Comparison of ENCODE assay signal across 8 cellular contexts in the genomic region with DNA sequence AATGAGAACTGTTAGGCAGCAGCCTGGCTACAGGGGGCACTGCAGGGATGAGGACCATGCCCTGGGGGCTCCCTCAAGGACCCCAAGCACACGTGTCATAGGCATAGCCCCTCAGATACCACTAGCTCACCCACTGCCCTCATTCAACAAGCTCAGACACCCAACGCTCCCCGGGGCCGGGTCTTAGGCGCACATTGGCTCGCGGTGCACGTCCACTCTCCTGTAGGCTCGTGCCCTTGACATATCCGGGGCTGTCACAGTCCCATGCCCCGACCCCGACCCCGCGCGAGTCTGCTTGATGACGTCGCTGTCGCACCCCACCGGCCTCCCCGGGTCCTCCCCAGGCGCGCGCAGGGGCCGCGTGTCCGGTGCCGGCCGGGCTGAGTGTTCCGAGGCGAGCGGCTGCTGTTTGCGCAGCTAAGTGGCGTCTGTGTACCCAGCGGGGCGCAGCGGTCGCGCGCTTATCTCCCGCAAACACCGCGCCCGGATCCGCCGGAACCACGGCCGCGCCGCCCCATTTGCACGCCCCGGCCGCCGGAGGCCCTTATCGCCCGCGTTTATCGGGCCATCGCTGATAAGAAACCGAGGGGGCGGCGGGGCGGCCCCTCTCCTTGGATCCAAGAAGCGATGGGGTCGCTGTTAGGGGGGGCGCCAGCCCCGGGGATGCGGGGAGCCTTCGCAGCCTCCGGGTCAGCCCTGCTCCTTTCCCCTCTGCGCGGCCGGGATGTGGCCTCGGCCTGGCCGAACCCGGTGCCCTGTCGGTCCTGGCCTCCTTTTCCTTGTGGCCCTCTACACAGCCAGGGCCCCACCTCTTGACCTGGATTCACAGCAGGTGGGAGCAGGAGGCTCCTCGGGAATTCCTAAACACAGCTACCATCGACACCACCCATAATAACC. TPM values are rescaled to one million over a fixed set of nuclear protein-coding genes. Genes with fewer than 3 reads are reported as not detected.
DNase-seq lines count a peak whose midpoint lies in the region; FAIRE-seq and TF ChIP-seq lines count a peak whose summit lies in the region.

No MANE protein-coding gene starts in this region.

- H3K4me2 ChIP-seq in neural progenitor cell, result peak overlapping the region; percentile 85

- peaks cover 15% of the 10 kb centered on the region for H3K4me1 Mint-ChIP-seq in neural progenitor cell

- no peaks in the 10 kb centered on the region for H3K9me3 ChIP-seq in MG63
- H3K9me3 ChIP-seq in neural progenitor cell (ENCODE audit: low read depth), result no peaks in the 10 kb centered on the region

- H3F3A ChIP-seq in neural progenitor cell (ENCODE audit: low read depth), result peaks cover 12% of the 10 kb centered on the region

- peak; percentile 23 for DNase-seq in COR-L47 (lab: John Stamatoyannopoulos, UW)
- DNase-seq in MG63, result no peak
- peak; percentile 21 for DNase-seq in epithelial cell of esophagus (ENCODE audit: low read depth)
- DNase-seq in neural progenitor cell (ENCODE audit: low spot score), result peak; percentile 64
- DNase-seq in DMS79 (lab: John Stamatoyannopoulos, UW), result no peak
- no peak for DNase-seq in stimulated activated naive CD4-positive, alpha-beta T cell treated with Interleukin-2 at 50 U/mL for 16 hours (lab: John Stamatoyannopoulos, UW)
- DNase-seq in D721Med (ENCODE audit: insufficient read length, low spot score), result no peak
- no peak for DNase-seq in occipital lobe (lab: John Stamatoyannopoulos, UW)

- no peaks in the 10 kb centered on the region for H3K9me3 Mint-ChIP-seq in neural progenitor cell

- H3K4me3 ChIP-seq in MG63 (peak overlapping the region; percentile 26), epithelial cell of esophagus (ENCODE audit: low read length) (peak overlapping the region; percentile 34), neural progenitor cell (peak overlapping the region; percentile 56)

- peak overlapping the region; percentile 80 for H3K4me3 Mint-ChIP-seq in neural progenitor cell

- no peak overlapping the region for H3K9ac ChIP-seq in neural progenitor cell

- H3K36me3 ChIP-seq in MG63 (no peaks in the 10 kb centered on the region), neural progenitor cell (no peaks in the 10 kb centered on the region)

- no peak overlapping the region for H3K27ac Mint-ChIP-seq in neural progenitor cell

- H3K4me1 ChIP-seq in neural progenitor cell, result peaks cover 19% of the 10 kb centered on the region

- no peak for FAIRE-seq in D721Med (lab: Jason Lieb, UNC)

- H3K27me3 ChIP-seq in MG63 (peaks cover 17% of the 10 kb centered on the region), neural progenitor cell (peaks cover 49% of the 10 kb centered on the region)

- H3K79me2 ChIP-seq in neural progenitor cell (ENCODE audit: low read depth), result no peaks in the 10 kb centered on the region

- H3K27me3 Mint-ChIP-seq in neural progenitor cell (ENCODE audit: insufficient read depth, low read depth), result peaks cover 6% of the 10 kb centered on the region

- no peak overlapping the region for H3K27ac ChIP-seq in neural progenitor cell

- H3K36me3 Mint-ChIP-seq in neural progenitor cell, result no peaks in the 10 kb centered on the region

- H4K20me1 ChIP-seq in neural progenitor cell (ENCODE audit: low read depth), result no peaks in the 10 kb centered on the region

- TF ChIP-seq CTCF in epithelial cell of esophagus (IDR thresholded peaks at IDR 0.05; ENCODE audit: insufficient read depth, low read depth, low read length, missing control alignments), result peak; percentile 13
- peak; percentile 55 for TF ChIP-seq CTCF in neural progenitor cell (IDR thresholded peaks at IDR 0.05)
- no peak for TF ChIP-seq CTCF in D721Med (IDR thresholded peaks at IDR 0.05; ENCODE audit: insufficient read depth, missing control alignments)

- peak overlapping the region; percentile 94 for H2AFZ ChIP-seq in neural progenitor cell (replicated peaks)

RNA-seq across cellular contexts. Expression of gene NAGS, which starts 20.7 kb away (rescaled TPM):
- total RNA-seq in MG63 (2014; rRNA removed; shearing (Covaris generic); ENCODE audit: low replicate concordance), result 1.4 TPM in 1 of 2 replicates, not detected in the other
- 1.8 and 2.2 TPM in 2 replicates for total RNA-seq in neural progenitor cell (ENCODE audit: low replicate concordance)
- total RNA-seq in occipital lobe, result 0.78 TPM

RNA-seq across cellular contexts. Expression of gene PYY, which starts 30.0 kb away (rescaled TPM):
- not detected in 2 replicates for total RNA-seq in MG63 (2014; rRNA removed; shearing (Covaris generic); ENCODE audit: low replicate concordance)
- total RNA-seq in neural progenitor cell (ENCODE audit: low replicate concordance), result 0.40 TPM in 1 of 2 replicates, not detected in the other
- total RNA-seq in occipital lobe, result not detected

RNA-seq across cellular contexts. Expression of gene TMEM101, which starts 31.0 kb away (rescaled TPM):
- 33.2 and 56.8 TPM in 2 replicates for total RNA-seq in MG63 (2014; rRNA removed; shearing (Covaris generic); ENCODE audit: low replicate concordance)
- total RNA-seq in neural progenitor cell (ENCODE audit: low replicate concordance), result 33.8 and 55.9 TPM in 2 replicates
- total RNA-seq in occipital lobe, result 36.3 TPM

RNA-seq across cellular contexts. Expression of gene PPY, which starts 41.5 kb away (rescaled TPM):
- not detected in 2 replicates for total RNA-seq in MG63 (2014; rRNA removed; shearing (Covaris generic); ENCODE audit: low replicate concordance)
- total RNA-seq in neural progenitor cell (ENCODE audit: low replicate concordance) (not detected in 2 replicates), occipital lobe (not detected)

Comparison
In these comparisons a context has a peak if more than half of its experiments do, and no peak if none do; other contexts are left out.
1. DNase-seq: peak in COR-L47 (single experiment), epithelial cell of esophagus (single experiment) and neural progenitor cell (single experiment); none in MG63 (single experiment), DMS79 (single experiment), stimulated activated naive CD4-positive, alpha-beta T cell treated with Interleukin-2 at 50 U/mL for 16 hours (single experiment), D721Med (single experiment) and occipital lobe (single experiment).
2. Peak in every context shown above with its lines, with median percentiles within 50 percentile points of each other: H3K4me3 ChIP-seq.